1 cellular context compared by ENCODE assay signal in genomic region chr11:35192347-35192746, GRCh38.
TF ChIP-seq lines count a peak whose summit lies in the region.

No MANE protein-coding gene starts in this region.

TF ChIP-seq in K562, 482 proteins besides CTCF, POLR2A, EP300 and RAD21 (continued from another document):
- no peak for TF ChIP-seq CTCFL (IDR thresholded peaks at IDR 0.05; ENCODE audit: borderline replicate concordance, insufficient read depth, low read depth, low read length, poor library complexity, severe bottlenecking)
- no peak for TF ChIP-seq SRF (CRISPR knock-in tag; IDR thresholded peaks at IDR 0.05)
